8 cellular contexts compared by ENCODE assay signal in genomic region chr7:33807779-33808482, GRCh38.
A peak's percentile ranks its signal among the peaks of the same experiment; 100 is the strongest.
DNase-seq lines count a peak whose midpoint lies in the region; ATAC-seq, FAIRE-seq and TF ChIP-seq lines count a peak whose summit lies in the region.

No MANE protein-coding gene starts in this region.

- ATAC-seq in GM18519 (IDR thresholded peaks at IDR 0.05; ENCODE audit: low FRiP score, unreplicated experiment) = peak; percentile 62
- no peak for ATAC-seq in GM19397 (IDR thresholded peaks at IDR 0.05; ENCODE audit: unreplicated experiment)

- peaks cover 5% of the 10 kb centered on the region for H3K36me3 Mint-ChIP-seq in glutamatergic neuron (ENCODE audit: unreplicated experiment)
- H3K36me3 Mint-ChIP-seq in T-helper 2 cell treated with Interferon-gamma antibody and Interleukin-4, amounts not matched to agents 5 μg/mL and 100 μg/mL, for 36 hours (ENCODE audit: low read depth) = no peaks in the 10 kb centered on the region

- H3K9me3 Mint-ChIP-seq in glutamatergic neuron (ENCODE audit: unreplicated experiment) = no peaks in the 10 kb centered on the region
- peaks cover 6% of the 10 kb centered on the region for H3K9me3 Mint-ChIP-seq in T-helper 2 cell treated with Interferon-gamma antibody and Interleukin-4, amounts not matched to agents 5 μg/mL and 100 μg/mL, for 36 hours

- H3K4me3 Mint-ChIP-seq in glutamatergic neuron (ENCODE audit: unreplicated experiment) = no peak overlapping the region
- no peak overlapping the region for H3K4me3 Mint-ChIP-seq in T-helper 2 cell treated with Interferon-gamma antibody and Interleukin-4, amounts not matched to agents 5 μg/mL and 100 μg/mL, for 36 hours

- CTCF ChIA-PET in AG04449 (lab: Yijun Ruan, JAX) = interaction anchor here (0.6 to 2.2 kb wide), 17 partner anchors 9 to 355 kb away, joined by 3 to 11 read pairs (median 5); no protein-coding TSS in a partner anchor

- no peak overlapping the region for H3K4me3 ChIP-seq in AG04449 (ENCODE audit: low read depth, low read length)

- DNase-seq in AG04449 (ENCODE audit: low read depth, low spot score) = peak; percentile 62
- DNase-seq in RCC 7860 (ENCODE audit: low spot score) = peak; percentile 90
- peak; percentile 32 for DNase-seq in glutamatergic neuron
- no peak for DNase-seq in NK-92 (lab: John Stamatoyannopoulos, UW; ENCODE audit: unreplicated experiment)
- DNase-seq in T-helper 2 cell treated with Interferon-gamma antibody and Interleukin-4, amounts not matched to agents 5 μg/mL and 100 μg/mL, for 36 hours (ENCODE audit: low spot score) = no peak
- DNase-seq in hippocampal formation (lab: John Stamatoyannopoulos, UW) = no peak

- peak; percentile 25 for FAIRE-seq in RCC 7860 (lab: Jason Lieb, UNC)

- peaks cover 17% of the 10 kb centered on the region for H3K4me1 Mint-ChIP-seq in glutamatergic neuron (ENCODE audit: low read depth, unreplicated experiment)
- H3K4me1 Mint-ChIP-seq in T-helper 2 cell treated with Interferon-gamma antibody and Interleukin-4, amounts not matched to agents 5 μg/mL and 100 μg/mL, for 36 hours (ENCODE audit: low read depth) = no peaks in the 10 kb centered on the region

- H3K27ac Mint-ChIP-seq in glutamatergic neuron (ENCODE audit: unreplicated experiment) = no peak overlapping the region
- no peak overlapping the region for H3K27ac Mint-ChIP-seq in T-helper 2 cell treated with Interferon-gamma antibody and Interleukin-4, amounts not matched to agents 5 μg/mL and 100 μg/mL, for 36 hours

- POLR2A ChIA-PET in AG04449 (lab: Yijun Ruan, JAX) = interaction anchor here (0.8 kb wide), 1 partner anchor 97 kb away, joined by 3 read pairs; no protein-coding TSS in a partner anchor

- H3K27me3 Mint-ChIP-seq in glutamatergic neuron (ENCODE audit: unreplicated experiment) = no peaks in the 10 kb centered on the region
- H3K27me3 Mint-ChIP-seq in T-helper 2 cell treated with Interferon-gamma antibody and Interleukin-4, amounts not matched to agents 5 μg/mL and 100 μg/mL, for 36 hours (ENCODE audit: low read depth) = no peaks in the 10 kb centered on the region

- peak; percentile 62 for TF ChIP-seq CTCF in AG04449 (IDR thresholded peaks at IDR 0.05; ENCODE audit: insufficient read depth, low read length, missing control alignments)
- peak; percentile 37 for TF ChIP-seq CTCF in glutamatergic neuron (IDR thresholded peaks at IDR 0.05; ENCODE audit: partially characterized antibody, unreplicated experiment)

Comparison
In these comparisons a context has a peak if more than half of its experiments do, and no peak if none do; other contexts are left out.
1. DNase-seq: peak in AG04449 (single experiment), RCC 7860 (single experiment) and glutamatergic neuron (single experiment); none in NK-92 (single experiment), T-helper 2 cell treated with Interferon-gamma antibody and Interleukin-4, amounts not matched to agents 5 μg/mL and 100 μg/mL, for 36 hours (single experiment) and hippocampal formation (0 of 2).